Comparison of ENCODE assay signal across 15 cellular contexts in genomic region chr9:89447416-89447815, GRCh38. TPM values are rescaled to one million over a fixed set of nuclear protein-coding genes. Genes with fewer than 3 reads are reported as not detected.
A peak's percentile ranks its signal among the peaks of the same experiment; 100 is the strongest.
DNase-seq lines count a peak whose midpoint lies in the region; ATAC-seq and TF ChIP-seq lines count a peak whose summit lies in the region.
"Had no signal": no experiment of that assay in that cellular context is flagged by ENCODE, and none has a peak within 500 bp of the region (broad histone marks: within the 10 kb centered on the region; RNA-seq: fewer than 3 reads in every experiment).

No MANE protein-coding gene starts in this region.

- no peaks in the 10 kb centered on the region for H3K9me3 Mint-ChIP-seq in activated CD4-positive, alpha-beta T cell treated with anti-CD3 and anti-CD28 coated beads, Interleukin-2, amount 10 ng/mL, durations not matched to agents 24 days and 14 days

- TF ChIP-seq CTCF in spleen (IDR thresholded peaks at IDR 0.05 in 8 of 11, conservative IDR thresholded peaks at IDR 0.05 in 3 of 11) (no peak), prostate gland (IDR thresholded peaks at IDR 0.05) (no peak)

- H3K27ac ChIP-seq in cingulate gyrus (ENCODE audit: low read depth, low read length) (peak overlapping the region; percentile 78), spleen (peak overlapping the region in 1 of 8 donors; percentile 30), prostate gland (no peak overlapping the region)

- H3K36me3 ChIP-seq in spleen = peaks cover 0 to 76% (median 4%) of the 10 kb centered on the region in 6 donors
- H3K36me3 ChIP-seq in prostate gland = no peaks in the 10 kb centered on the region

- H3K4me3 ChIP-seq in spleen (no peak overlapping the region), prostate gland (no peak overlapping the region)
- H3K4me3 ChIP-seq: lung had no signal

- H3K27me3 Mint-ChIP-seq in activated CD4-positive, alpha-beta T cell treated with anti-CD3 and anti-CD28 coated beads, Interleukin-2, amount 10 ng/mL, durations not matched to agents 24 days and 14 days = no peaks in the 10 kb centered on the region
- H3K27me3 Mint-ChIP-seq in T-helper 17 cell = no peaks in the 10 kb centered on the region

- H3K9me3 ChIP-seq in T-helper 17 cell (ENCODE audit: control insufficient read depth, low read length, poor library complexity, severe bottlenecking) (no peaks in the 10 kb centered on the region), spleen (no peaks in the 10 kb centered on the region), prostate gland (no peaks in the 10 kb centered on the region)
- H3K9me3 ChIP-seq: SK-N-SH had no signal

- intact Hi-C loops in activated CD4-positive, alpha-beta T cell treated with anti-CD3 and anti-CD28 coated beads, Interleukin-2, amount 10 ng/mL, durations not matched to agents 24 days and 14 days (cut with micrococcal nuclease) = no loop called here
- intact Hi-C loops in spleen (cut with DNase I; ENCODE audit: low total_unique reads) (no loop called here), prostate gland (cut with DNase I) (no loop called here)

- TF ChIP-seq POLR2A in spleen (IDR thresholded peaks at IDR 0.05) = no peak
- TF ChIP-seq POLR2A in prostate gland (IDR thresholded peaks at IDR 0.05) = no peak

- DNase-seq in activated CD4-positive, alpha-beta T cell treated with anti-CD3 and anti-CD28 coated beads, Interleukin-2, amount 10 ng/mL, durations not matched to agents 24 days and 14 days = no peak
- no peak for DNase-seq in activated CD4-positive, alpha-beta T cell treated with anti-CD3 and anti-CD28 coated beads, Interleukin-2, amount 50 U/mL, for 1 hour
- DNase-seq in T-helper 17 cell (no peak), spleen (peak; percentile 66), NCI-H446 (lab: John Stamatoyannopoulos, UW) (no peak), prostate gland (ENCODE audit: low spot score) (no peak)
- DNase-seq: activated CD8-positive, alpha-beta memory T cell treated with anti-CD3 and anti-CD28 coated beads for 24 hours; activated gamma-delta T cell treated with Interleukin-2 at 50 U/mL for 16 hours; C1 segment of cervical spinal cord; DMS79; NCI-H1436; SK-N-SH had no signal

- H3K27me3 ChIP-seq in spleen (replicated peaks in 1 of 7) (no peaks in the 10 kb centered on the region), prostate gland (replicated peaks; ENCODE audit: insufficient read depth) (no peaks in the 10 kb centered on the region)

- H3K4me1 ChIP-seq in spleen (peaks cover 24 to 88% (median 66%) of the 10 kb centered on the region in 6 donors), prostate gland (replicated peaks) (peaks cover 13% of the 10 kb centered on the region)

- H3K4me1 Mint-ChIP-seq in activated CD4-positive, alpha-beta T cell treated with anti-CD3 and anti-CD28 coated beads, Interleukin-2, amount 10 ng/mL, durations not matched to agents 24 days and 14 days = peaks cover 81% of the 10 kb centered on the region
- H3K4me1 Mint-ChIP-seq in T-helper 17 cell = peaks cover 68% of the 10 kb centered on the region

- 93 to 100% (median 96%) methylated on average over 8 of the region's 8 CpGs for WGBS in spleen, 5 donors
- 92% methylated on average over 8 of the region's 8 CpGs for WGBS in prostate gland

- no peak overlapping the region for H3K4me3 Mint-ChIP-seq in activated CD4-positive, alpha-beta T cell treated with anti-CD3 and anti-CD28 coated beads, Interleukin-2, amount 10 ng/mL, durations not matched to agents 24 days and 14 days
- H3K4me3 Mint-ChIP-seq in T-helper 17 cell = peak overlapping the region; percentile 41

- H3K36me3 Mint-ChIP-seq in activated CD4-positive, alpha-beta T cell treated with anti-CD3 and anti-CD28 coated beads, Interleukin-2, amount 10 ng/mL, durations not matched to agents 24 days and 14 days (ENCODE audit: low read depth) = peaks cover 62% of the 10 kb centered on the region
- peaks cover 13% of the 10 kb centered on the region for H3K36me3 Mint-ChIP-seq in T-helper 17 cell (ENCODE audit: low read depth)

- H3K27ac Mint-ChIP-seq in activated CD4-positive, alpha-beta T cell treated with anti-CD3 and anti-CD28 coated beads, Interleukin-2, amount 10 ng/mL, durations not matched to agents 24 days and 14 days = peak overlapping the region; percentile 79
- peak overlapping the region; percentile 96 for H3K27ac Mint-ChIP-seq in T-helper 17 cell

- ATAC-seq in T-helper 17 cell = no peak
- ATAC-seq in GM18858 (IDR thresholded peaks at IDR 0.05; ENCODE audit: unreplicated experiment) = no peak

RNA-seq across cellular contexts. Expression of gene SEMA4D, which starts 50.5 kb away (rescaled TPM):
- 368 and 370 TPM in 2 replicates for total RNA-seq in activated CD4-positive, alpha-beta T cell treated with anti-CD3 and anti-CD28 coated beads, Interleukin-2, amount 10 ng/mL, durations not matched to agents 24 days and 14 days
- total RNA-seq in T-helper 17 cell (100 to 1,000 TPM; 250 to 312 TPM), spleen (100 to 1,000 TPM in 6 of 7 donors, 10 to 100 TPM in 1; 81.6 to 193 (median 171) TPM), prostate gland (10 to 100 TPM; 17.1 to 52.7 TPM)
- 10 to 100 TPM; 23.0 to 32.3 (median 31.5) TPM for polyA plus RNA-seq in spleen
